In genomic region chr4:151199496-151200190, GRCh38 we compare ENCODE assay signal across 14 cellular contexts.
DNase-seq lines count a peak whose midpoint lies in the region; ATAC-seq, FAIRE-seq and TF ChIP-seq lines count a peak whose summit lies in the region.
"Had no signal": no experiment of that assay in that cellular context is flagged by ENCODE, and none has a peak within 500 bp of the region (broad histone marks: within the 10 kb centered on the region; RNA-seq: fewer than 3 reads in every experiment).

No MANE protein-coding gene starts in this region.

- H3K9me3 Mint-ChIP-seq in HFFc6: no peaks in the 10 kb centered on the region
- no peaks in the 10 kb centered on the region for H3K9me3 Mint-ChIP-seq in mesothelial cell of epicardium
- H3K9me3 Mint-ChIP-seq: memory B cell had no signal

- TF ChIP-seq CTCF in HFFc6 (IDR thresholded peaks at IDR 0.05): no peak
- TF ChIP-seq CTCF in mesothelial cell of epicardium (IDR thresholded peaks at IDR 0.05; ENCODE audit: unreplicated experiment): no peak
- TF ChIP-seq CTCF in GM13977 (IDR thresholded peaks at IDR 0.05; ENCODE audit: extremely low read depth, insufficient read depth, missing control alignments): no peak

- DNase-seq in HFFc6 (no peak), frontal cortex (ENCODE audit: low spot score in 2 of 2) (no peak), mesothelial cell of epicardium (ENCODE audit: low spot score in 2 of 2, unreplicated experiment in 2 of 2) (no peak), superior temporal gyrus (ENCODE audit: extremely low spot score) (peak; percentile 90), NCI-H345 treated with DMSO at 0.1 percent for 48 hours (lab: John Stamatoyannopoulos, UW; ENCODE audit: unreplicated experiment) (no peak), GM13977 (ENCODE audit: low spot score) (no peak)
- DNase-seq in stimulated activated CD4-positive, alpha-beta T cell treated with anti-CD3 and anti-CD28 coated beads, Interleukin-1b, Interleukin-23, amount 100 ng/mL, for 48 hours: no peak
- DNase-seq: activated CD4-positive, alpha-beta T cell treated with anti-CD3 and anti-CD28 coated beads for 1 hour; activated T-cell treated with anti-CD3 and anti-CD28 coated beads, Interleukin-2, amount 50 U/mL, for 1 hour; effector CD8-positive, alpha-beta T cell; stimulated activated CD4-positive, alpha-beta T cell treated with anti-CD3 and anti-CD28 coated beads, Interleukin-2, amount 100 ng/mL, for 24 hours had no signal

- H3K27me3 Mint-ChIP-seq in HFFc6 (ENCODE audit: insufficient read depth): no peaks in the 10 kb centered on the region
- no peaks in the 10 kb centered on the region for H3K27me3 Mint-ChIP-seq in mesothelial cell of epicardium (ENCODE audit: low read depth)

- no peak for ATAC-seq in GM18502 (IDR thresholded peaks at IDR 0.05; ENCODE audit: poor library complexity, unreplicated experiment)

- peak overlapping the region; percentile 42; the same call in 1 of the 2 replicates for H3K27ac Mint-ChIP-seq in HFFc6
- peak overlapping the region; percentile 47 for H3K27ac Mint-ChIP-seq in mesothelial cell of epicardium
- H3K27ac Mint-ChIP-seq: memory B cell had no signal

- in situ Hi-C loops in GM13977 (cut with MboI; ENCODE audit: low pct_unique_long_range_greater_than_20kb, low sequenced_read_pairs, unreplicated experiment): no loop called here

- H3K4me1 Mint-ChIP-seq in HFFc6 (ENCODE audit: low read depth): peaks cover 69% of the 10 kb centered on the region
- peaks cover 49% of the 10 kb centered on the region for H3K4me1 Mint-ChIP-seq in mesothelial cell of epicardium
- H3K4me1 Mint-ChIP-seq: memory B cell had no signal

- H3K36me3 Mint-ChIP-seq in HFFc6 (ENCODE audit: low read depth) (no peaks in the 10 kb centered on the region), mesothelial cell of epicardium (no peaks in the 10 kb centered on the region)
- H3K36me3 Mint-ChIP-seq: memory B cell had no signal

- peak; percentile 17 for FAIRE-seq in frontal cortex (lab: Jason Lieb, UNC)
- FAIRE-seq: astrocyte had no signal

- H3K4me3 Mint-ChIP-seq in HFFc6: no peak overlapping the region
- H3K4me3 Mint-ChIP-seq in mesothelial cell of epicardium: no peak overlapping the region
- H3K4me3 Mint-ChIP-seq: memory B cell had no signal
